ENCODE assay signal across 9 cellular contexts in the genomic region with DNA sequence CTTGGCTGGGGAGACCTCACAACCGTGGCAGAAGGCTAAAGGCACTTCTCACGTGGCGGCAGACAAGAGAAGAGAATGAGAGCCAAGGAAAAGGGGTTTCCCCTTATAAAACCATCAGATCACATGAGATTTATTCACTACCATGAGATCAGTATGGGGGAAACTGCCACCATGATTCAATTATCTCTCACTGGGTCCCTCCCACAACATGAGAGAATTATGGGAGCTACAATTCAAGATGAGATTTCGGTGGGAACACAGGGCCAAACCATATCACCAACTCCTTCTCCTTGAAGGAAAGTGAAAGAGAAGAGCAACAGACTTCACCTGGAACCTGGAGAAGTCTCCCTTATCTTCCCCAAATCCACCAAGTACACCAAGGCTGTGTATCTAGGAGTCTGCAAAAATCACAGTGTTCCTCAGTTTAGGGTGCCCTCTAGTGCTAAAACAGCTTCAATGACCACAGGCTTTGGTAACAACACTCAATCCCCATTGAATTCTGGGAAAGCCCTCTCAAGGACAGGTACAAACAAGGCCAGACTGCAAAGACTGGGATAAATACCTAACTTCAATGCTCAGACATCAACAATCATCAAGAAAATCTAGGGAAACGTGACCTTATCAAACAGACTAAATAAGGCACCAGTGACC.
DNase-seq lines count a peak whose midpoint lies in the region; ATAC-seq and TF ChIP-seq lines count a peak whose summit lies in the region.
"Had no signal": no experiment of that assay in that cellular context is flagged by ENCODE, and none has a peak within 500 bp of the region (broad histone marks: within the 10 kb centered on the region; RNA-seq: fewer than 3 reads in every experiment).

No MANE protein-coding gene starts in this region.

- no peak overlapping the region for H3K27ac Mint-ChIP-seq in stimulated activated effector memory CD8-positive, alpha-beta T cell treated with anti-CD3 and anti-CD28 coated beads, Interleukin-12 subunit alpha, Interleukin-12 subunit beta, amount 100 ng/mL, for 72 hours
- H3K27ac Mint-ChIP-seq in activated T-helper 17 cell treated with anti-CD3 and anti-CD28 coated beads, Interleukin-2, amount 50 U/mL, for 72 hours = no peak overlapping the region

- peak; percentile 61 for TF ChIP-seq CTCF in LNCAP (IDR thresholded peaks at IDR 0.05)
- TF ChIP-seq CTCF in VCaP (conservative IDR thresholded peaks at IDR 0.05) = peak; percentile 68

- H3K36me3 Mint-ChIP-seq in stimulated activated effector memory CD8-positive, alpha-beta T cell treated with anti-CD3 and anti-CD28 coated beads, Interleukin-12 subunit alpha, Interleukin-12 subunit beta, amount 100 ng/mL, for 72 hours = no peaks in the 10 kb centered on the region
- no peaks in the 10 kb centered on the region for H3K36me3 Mint-ChIP-seq in activated T-helper 17 cell treated with anti-CD3 and anti-CD28 coated beads, Interleukin-2, amount 50 U/mL, for 72 hours (ENCODE audit: low read depth)

- H3K27ac ChIP-seq in VCaP = no peak overlapping the region

- DNase-seq in GM04504 (ENCODE audit: low read depth) (peak; percentile 10), lung microvascular endothelial cell (ENCODE audit: low read depth in 2 of 2) (peak; percentile 12 to 13)
- no peak for DNase-seq in stimulated activated effector memory CD8-positive, alpha-beta T cell treated with anti-CD3 and anti-CD28 coated beads, Interleukin-12 subunit alpha, Interleukin-12 subunit beta, amount 100 ng/mL, for 72 hours (ENCODE audit: low spot score in 2 of 2)
- DNase-seq: cortex of kidney had no signal

- peaks cover 4% of the 10 kb centered on the region for H3K9me3 Mint-ChIP-seq in stimulated activated effector memory CD8-positive, alpha-beta T cell treated with anti-CD3 and anti-CD28 coated beads, Interleukin-12 subunit alpha, Interleukin-12 subunit beta, amount 100 ng/mL, for 72 hours
- H3K9me3 Mint-ChIP-seq in activated T-helper 17 cell treated with anti-CD3 and anti-CD28 coated beads, Interleukin-2, amount 50 U/mL, for 72 hours = no peaks in the 10 kb centered on the region

- no peak for ATAC-seq in stimulated activated effector memory CD8-positive, alpha-beta T cell treated with anti-CD3 and anti-CD28 coated beads, Interleukin-12 subunit alpha, Interleukin-12 subunit beta, amount 100 ng/mL, for 72 hours
- ATAC-seq in GM18907 (IDR thresholded peaks at IDR 0.05; ENCODE audit: unreplicated experiment) = no peak
- ATAC-seq in HG02970 (IDR thresholded peaks at IDR 0.05; ENCODE audit: low FRiP score, unreplicated experiment) = no peak
- no peak for ATAC-seq in activated T-helper 17 cell treated with anti-CD3 and anti-CD28 coated beads, Interleukin-2, amount 50 U/mL, for 72 hours (replicated peaks)

- no peak overlapping the region for H3K4me3 Mint-ChIP-seq in stimulated activated effector memory CD8-positive, alpha-beta T cell treated with anti-CD3 and anti-CD28 coated beads, Interleukin-12 subunit alpha, Interleukin-12 subunit beta, amount 100 ng/mL, for 72 hours
- H3K4me3 Mint-ChIP-seq in activated T-helper 17 cell treated with anti-CD3 and anti-CD28 coated beads, Interleukin-2, amount 50 U/mL, for 72 hours = no peak overlapping the region

- H3K27me3 Mint-ChIP-seq in activated T-helper 17 cell treated with anti-CD3 and anti-CD28 coated beads, Interleukin-2, amount 50 U/mL, for 72 hours = peaks cover 13% of the 10 kb centered on the region

- no peaks in the 10 kb centered on the region for H3K4me1 Mint-ChIP-seq in stimulated activated effector memory CD8-positive, alpha-beta T cell treated with anti-CD3 and anti-CD28 coated beads, Interleukin-12 subunit alpha, Interleukin-12 subunit beta, amount 100 ng/mL, for 72 hours
- H3K4me1 Mint-ChIP-seq in activated T-helper 17 cell treated with anti-CD3 and anti-CD28 coated beads, Interleukin-2, amount 50 U/mL, for 72 hours = no peaks in the 10 kb centered on the region

Comparison
In these comparisons a context has a peak if more than half of its experiments do, and no peak if none do; other contexts are left out.
1. DNase-seq: peak in GM04504 (single experiment) and lung microvascular endothelial cell (2 of 2); none in stimulated activated effector memory CD8-positive, alpha-beta T cell treated with anti-CD3 and anti-CD28 coated beads, Interleukin-12 subunit alpha, Interleukin-12 subunit beta, amount 100 ng/mL, for 72 hours (0 of 2).